ENCODE assay signal across 30 cellular contexts in the genomic region with DNA sequence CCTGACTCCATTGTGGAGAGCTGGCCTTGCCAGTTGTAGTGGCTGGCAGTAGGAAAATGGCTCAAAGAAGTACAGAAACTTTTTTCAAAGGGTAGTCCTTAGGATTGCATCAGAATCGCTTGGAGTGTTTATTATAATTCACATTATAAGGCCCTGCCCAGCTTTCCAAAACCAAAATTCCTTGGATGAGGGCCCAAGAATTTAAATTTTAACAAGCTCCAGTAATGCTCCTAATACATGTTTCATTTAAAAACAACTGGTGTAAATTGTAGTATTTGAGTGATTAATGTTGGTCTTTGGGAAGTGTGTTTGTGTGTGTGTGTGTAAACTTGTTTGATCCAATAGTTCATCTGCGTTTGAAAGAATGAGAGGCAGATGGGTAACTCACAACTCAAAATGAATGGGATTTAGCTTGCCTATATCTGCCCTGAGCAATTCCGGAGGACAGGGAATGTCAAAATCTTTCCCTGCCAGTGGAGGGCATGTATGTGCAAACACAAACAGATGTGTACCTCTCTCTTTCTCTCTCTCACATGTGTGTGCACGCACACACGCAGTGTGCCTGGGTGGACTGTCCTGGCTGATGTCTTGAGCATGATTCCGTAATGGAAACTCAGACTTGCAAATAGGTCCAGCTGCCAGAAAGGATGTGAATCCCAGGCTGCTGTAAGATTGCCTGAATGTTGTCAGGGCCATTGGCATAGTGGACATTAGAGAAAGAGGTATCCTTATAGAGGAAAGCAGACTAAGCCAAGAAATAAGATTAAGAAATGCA.
DNase-seq lines count a peak whose midpoint lies in the region; ATAC-seq and TF ChIP-seq lines count a peak whose summit lies in the region.
"Had no signal": no experiment of that assay in that cellular context is flagged by ENCODE, and none has a peak within 500 bp of the region (broad histone marks: within the 10 kb centered on the region; RNA-seq: fewer than 3 reads in every experiment).

No MANE protein-coding gene starts in this region.

- 0 out of 2 replicates have a peak, but pooled peaks cover 6% of the 10 kb centered on the region for H3F3A ChIP-seq in GM23248 (ENCODE audit: insufficient read depth)

- DNase-seq in GM23248 (peak; percentile 60), fibroblast of gingiva (ENCODE audit: low read depth) (peak; percentile 17), NCI-H1105 (lab: John Stamatoyannopoulos, UW) (no peak), GM20000 (ENCODE audit: low spot score) (no peak)
- DNase-seq: activated B cell treated with CpG ODN at 0.5 μM for 24 hours; activated CD4-positive, alpha-beta T cell treated with anti-CD3 and anti-CD28 coated beads, Interleukin-2, amount 10 ng/mL, durations not matched to agents 7 days and 5 days; activated gamma-delta T cell treated with Interleukin-2 at 50 U/mL for 16 hours; activated T-cell treated with anti-CD3 and anti-CD28 coated beads, Interleukin-2, amount 50 U/mL, for 24 hours; Calu3; cerebellar nuclear complex; GDM1; hypothalamus; KG1; mesenchymal stem cell; NCI-H1092 treated with DMSO at 0.1 percent for 48 hours; NCI-H187 treated with DMSO at 0.1 percent for 48 hours; NCI-H524 treated with DMSO at 0.1 percent for 48 hours; OCI-M1; right lobe of liver; SK-N-SH; stimulated activated CD4-positive, alpha-beta T cell treated with anti-CD3 and anti-CD28 coated beads, Interleukin-12 subunit alpha, Interleukin-12 subunit beta, amount 100 ng/mL, for 4 hours; stimulated activated CD4-positive, alpha-beta T cell treated with anti-CD3 and anti-CD28 coated beads, Interleukin-2, amount 100 ng/mL, for 48 hours; stomach; thyroid gland had no signal

- H3K4me2 ChIP-seq in GM23248 (ENCODE audit: unreplicated experiment) = peak overlapping the region; percentile 23
- H3K4me2 ChIP-seq: neural progenitor cell, SK-N-SH had no signal

- 0 out of 2 replicates have a peak overlapping the region, but pooled peaks have one; percentile 7 for H3K27ac ChIP-seq in GM23248
- peak overlapping the region; percentile 69 for H3K27ac ChIP-seq in muscle layer of colon (ENCODE audit: low read depth, low read length)
- H3K27ac ChIP-seq: neural progenitor cell, right lobe of liver, stomach, thyroid gland had no signal

- H3K4me3 ChIP-seq in GM23248 = no peak overlapping the region
- H3K4me3 ChIP-seq in muscle layer of colon (ENCODE audit: low read depth in 1 of 2, low read length in 2 of 2) = no peak overlapping the region
- H3K4me3 ChIP-seq: HAP-1, neural progenitor cell, right lobe of liver, stomach, thyroid gland had no signal

- in situ Hi-C loops in GM23248 (cut with MboI) = loop anchor here (10.0 to 25.0 kb wide), 2 partner anchors 269 to 1526 kb away; no protein-coding TSS in a partner anchor

- ATAC-seq in GM21390 (IDR thresholded peaks at IDR 0.05; ENCODE audit: unreplicated experiment) (no peak), GM19324 (IDR thresholded peaks at IDR 0.05; ENCODE audit: low FRiP score, unreplicated experiment) (no peak)
- ATAC-seq: esophagus mucosa, right lobe of liver had no signal

- 19 to 23% methylated on average over 6 of the region's 6 CpGs for WGBS in GM23248 (ENCODE audit: low coverage in 1 of 2, low lambda C conversion rate in 2 of 2, missing lambda C conversion rate in 2 of 2), 2 experiments

- H2AFZ ChIP-seq in GM23248 = peak overlapping the region; percentile 40; the same call in 1 of the 2 replicates
- H2AFZ ChIP-seq: neural progenitor cell had no signal

- H3K79me2 ChIP-seq in GM23248 (ENCODE audit: insufficient read depth) = no peaks in the 10 kb centered on the region

- H3K36me3 ChIP-seq in GM23248 (ENCODE audit: low read depth) (no peaks in the 10 kb centered on the region), muscle layer of colon (ENCODE audit: insufficient read depth, low read length) (no peaks in the 10 kb centered on the region)
- H3K36me3 ChIP-seq: HAP-1, neural progenitor cell, right lobe of liver, stomach, thyroid gland had no signal

- TF ChIP-seq CTCF in GM20000 (IDR thresholded peaks at IDR 0.05; ENCODE audit: extremely low read depth, missing control alignments) = no peak

- H3K4me1 ChIP-seq in GM23248 (ENCODE audit: insufficient read depth) = peaks cover 19% of the 10 kb centered on the region
- H3K4me1 ChIP-seq in muscle layer of colon (ENCODE audit: insufficient read depth, low read length) = peaks cover 39% of the 10 kb centered on the region
- H3K4me1 ChIP-seq: neural progenitor cell, right lobe of liver, thyroid gland had no signal

- H3K9me3 ChIP-seq in GM23248 (ENCODE audit: low read depth) = no peaks in the 10 kb centered on the region
- no peaks in the 10 kb centered on the region for H3K9me3 ChIP-seq in muscle layer of colon (ENCODE audit: low read length)
- H3K9me3 ChIP-seq: HAP-1, right lobe of liver, SK-N-SH, stomach, thyroid gland had no signal

- no peaks in the 10 kb centered on the region for H4K20me1 ChIP-seq in GM23248 (ENCODE audit: insufficient read depth)

- H3K27me3 ChIP-seq in GM23248 (replicated peaks; ENCODE audit: insufficient read depth) (no peaks in the 10 kb centered on the region), muscle layer of colon (ENCODE audit: control insufficient read depth in 1 of 2, insufficient read depth in 2 of 2, low read length in 2 of 2) (no peaks in the 10 kb centered on the region)
- H3K27me3 ChIP-seq: neural progenitor cell, right lobe of liver, stomach, thyroid gland had no signal

- no peaks in the 10 kb centered on the region for H3K9me2 ChIP-seq in GM23248 (ENCODE audit: insufficient read depth)
- H3K9me2 ChIP-seq: SK-N-SH had no signal

- H3K9ac ChIP-seq in GM23248 (no peak overlapping the region), muscle layer of colon (ENCODE audit: low read length) (no peak overlapping the region)
- H3K9ac ChIP-seq: neural progenitor cell, SK-N-SH had no signal

Comparison
In these comparisons a context has a peak if more than half of its experiments do, and no peak if none do; other contexts are left out.
1. DNase-seq: peak in GM23248 (single experiment) and fibroblast of gingiva (single experiment); none in NCI-H1105 (single experiment) and GM20000 (single experiment).